In genomic region chr2:218719457-218719856, GRCh38 we compare ENCODE assay signal across 16 cellular contexts. TPM values are rescaled to one million over a fixed set of nuclear protein-coding genes. Genes with fewer than 3 reads are reported as not detected.
DNase-seq lines count a peak whose midpoint lies in the region; ATAC-seq and TF ChIP-seq lines count a peak whose summit lies in the region.
"Had no signal": no experiment of that assay in that cellular context is flagged by ENCODE, and none has a peak within 500 bp of the region (broad histone marks: within the 10 kb centered on the region; RNA-seq: fewer than 3 reads in every experiment).

No MANE protein-coding gene starts in this region.

- intact Hi-C loops in MCF 10A (cut with micrococcal nuclease) (no loop called here), breast epithelium (cut with DNase I; ENCODE audit: low total_unique reads) (loop anchor here (10.0 kb wide), 1 partner anchor 115 kb away; the partner anchor contains the start of gene PRKAG3), prostate gland (cut with DNase I) (no loop called here)

- H3K4me1 ChIP-seq in breast epithelium (no peaks in the 10 kb centered on the region), iPS-20b (ENCODE audit: insufficient read depth, low read length) (peaks cover 23% of the 10 kb centered on the region), prostate gland (replicated peaks) (no peaks in the 10 kb centered on the region)

- WGBS in prostate gland = 65% methylated on average over 3 of the region's 3 CpGs

- H3K27ac Mint-ChIP-seq in MCF 10A (ENCODE audit: low read depth, unreplicated experiment) = peak overlapping the region; percentile 71
- peak overlapping the region; percentile 25; the same call in 1 of the 2 replicates for H3K27ac Mint-ChIP-seq in WTC11
- H3K27ac Mint-ChIP-seq: IgD-negative memory B cell had no signal

- no peak overlapping the region for H3K4me3 Mint-ChIP-seq in MCF 10A (ENCODE audit: unreplicated experiment)
- H3K4me3 Mint-ChIP-seq in WTC11 = no peak overlapping the region
- H3K4me3 Mint-ChIP-seq: CD4-positive, CD25-positive, alpha-beta regulatory T cell; IgD-negative memory B cell had no signal

- no peak overlapping the region for H3K4me3 ChIP-seq in breast epithelium
- H3K4me3 ChIP-seq in iPS-20b (ENCODE audit: low read length) = no peak overlapping the region
- H3K4me3 ChIP-seq in prostate gland = no peak overlapping the region
- H3K4me3 ChIP-seq: BLaER1 treated with 17β-estradiol and CSF1 and Interleukin-3, amounts not matched to agents 10 nM and 100 nM; GM23248 had no signal

- no peak for ATAC-seq in WTC11

- no peak overlapping the region for H3K27ac ChIP-seq in breast epithelium
- H3K27ac ChIP-seq in iPS-20b (ENCODE audit: low read length) = no peak overlapping the region
- no peak overlapping the region for H3K27ac ChIP-seq in prostate gland
- H3K27ac ChIP-seq: BLaER1 treated with 17β-estradiol and CSF1 and Interleukin-3, amounts not matched to agents 10 nM and 100 nM; GM23248 had no signal

- H3K4me1 Mint-ChIP-seq in MCF 10A (ENCODE audit: insufficient read depth, unreplicated experiment) (peaks cover 27% of the 10 kb centered on the region), WTC11 (peaks cover 43% of the 10 kb centered on the region)

- H3K27me3 Mint-ChIP-seq in MCF 10A (ENCODE audit: insufficient read depth, unreplicated experiment) = no peaks in the 10 kb centered on the region
- no peaks in the 10 kb centered on the region; the same call in 1 of the 2 replicates for H3K27me3 Mint-ChIP-seq in WTC11 (ENCODE audit: low read depth)
- H3K27me3 Mint-ChIP-seq: CD4-positive, CD25-positive, alpha-beta regulatory T cell; IgD-negative memory B cell had no signal

- peaks cover 26% of the 10 kb centered on the region for H3K36me3 Mint-ChIP-seq in MCF 10A (ENCODE audit: insufficient read depth, unreplicated experiment)
- H3K36me3 Mint-ChIP-seq in WTC11 = peaks cover 17% of the 10 kb centered on the region

- H3K27me3 ChIP-seq in breast epithelium (no peaks in the 10 kb centered on the region), iPS-20b (ENCODE audit: insufficient read depth, low read length) (no peaks in the 10 kb centered on the region), prostate gland (replicated peaks; ENCODE audit: insufficient read depth) (no peaks in the 10 kb centered on the region)
- H3K27me3 ChIP-seq: BLaER1 treated with 17β-estradiol and CSF1 and Interleukin-3, amounts not matched to agents 10 nM and 100 nM had no signal

- BruUV-seq in MCF 10A (replicated peaks; lab: Mats Ljungman, UMichigan) = no TSS peak

- TF ChIP-seq CTCF in MCF 10A (IDR thresholded peaks at IDR 0.05; ENCODE audit: unreplicated experiment) = no peak
- no peak for TF ChIP-seq CTCF in breast epithelium (IDR thresholded peaks at IDR 0.05)
- TF ChIP-seq CTCF in WTC11 (IDR thresholded peaks at IDR 0.05) = no peak
- TF ChIP-seq CTCF in prostate gland (IDR thresholded peaks at IDR 0.05) = no peak

- CTCF ChIA-PET in MCF 10A (lab: Yijun Ruan, JAX) = interaction anchor here (0.7 to 0.8 kb wide), 3 partner anchors 8 to 1497 kb away, joined by 3 to 4 read pairs (median 3); no protein-coding TSS in a partner anchor
- CTCF ChIA-PET in WTC11 (lab: Charles Lee) = interaction anchor here (0.8 kb wide), 1 partner anchor 128 kb away, joined by 3 read pairs; no protein-coding TSS in a partner anchor

- TF ChIP-seq POLR2A in breast epithelium (IDR thresholded peaks at IDR 0.05) = no peak
- TF ChIP-seq POLR2A in prostate gland (IDR thresholded peaks at IDR 0.05) = no peak

- DNase-seq in MCF 10A (ENCODE audit: unreplicated experiment) (no peak), breast epithelium (ENCODE audit: low spot score in 2 of 2) (no peak), WTC11 (ENCODE audit: low spot score) (no peak), superior temporal gyrus (ENCODE audit: extremely low spot score) (no peak), prostate gland (ENCODE audit: low spot score) (no peak)
- DNase-seq in stimulated activated CD4-positive, alpha-beta T cell treated with anti-CD3 and anti-CD28 coated beads, Interleukin-1b, Interleukin-23, amount 100 ng/mL, for 48 hours = no peak
- DNase-seq: 8988T; ACHN; CD4-positive, CD25-positive, alpha-beta regulatory T cell; DMS53; GF-D8; GM23248; H7 had no signal

- H3K9me3 ChIP-seq in breast epithelium (no peaks in the 10 kb centered on the region), iPS-20b (ENCODE audit: insufficient read depth, low read depth, low read length) (no peaks in the 10 kb centered on the region), prostate gland (no peaks in the 10 kb centered on the region)

- POLR2A ChIA-PET in MCF 10A (lab: Yijun Ruan, JAX) (interaction anchor here (0.7 kb wide), 1 partner anchor 65 kb away, joined by 5 read pairs; no protein-coding TSS in a partner anchor), WTC11 (lab: Charles Lee) (interaction anchor here (0.8 kb wide), 1 partner anchor 87 kb away, joined by 3 read pairs; no protein-coding TSS in a partner anchor)

- H3K9me3 Mint-ChIP-seq in MCF 10A (ENCODE audit: unreplicated experiment) = no peaks in the 10 kb centered on the region
- peaks cover 2% of the 10 kb centered on the region for H3K9me3 Mint-ChIP-seq in WTC11
- H3K9me3 Mint-ChIP-seq: IgD-negative memory B cell had no signal

- H3K36me3 ChIP-seq in breast epithelium = no peaks in the 10 kb centered on the region
- H3K36me3 ChIP-seq in iPS-20b (ENCODE audit: insufficient read depth, low read depth, low read length) = peaks cover 25% of the 10 kb centered on the region
- no peaks in the 10 kb centered on the region for H3K36me3 ChIP-seq in prostate gland

- 0 out of 2 replicates have a peak overlapping the region, but pooled peaks have one; percentile 3 for H3K9ac ChIP-seq in iPS-20b (ENCODE audit: low read depth, low read length)
- H3K9ac ChIP-seq: BLaER1 treated with 17β-estradiol and CSF1 and Interleukin-3, amounts not matched to agents 10 nM and 100 nM; GM23248 had no signal

TF ChIP-seq in WTC11, 78 proteins besides CTCF, POLR2A, EP300 and RAD21:
- TF ChIP-seq PRDM15 (CRISPR knock-in tag; IDR thresholded peaks at IDR 0.05) (no peak), ZNF263 (CRISPR knock-in tag; IDR thresholded peaks at IDR 0.05; ENCODE audit: low read depth) (no peak), NR3C1 (CRISPR knock-in tag; conservative IDR thresholded peaks at IDR 0.05; ENCODE audit: low read depth) (no peak), SMAD4 (CRISPR knock-in tag; IDR thresholded peaks at IDR 0.05) (no peak), GABPB1 (CRISPR knock-in tag; IDR thresholded peaks at IDR 0.05) (no peak)

RNA-seq across cellular contexts. Expression of gene TTLL4, which starts 8.8 kb away (rescaled TPM):
- total RNA-seq in MCF 10A (2022) (33.6 and 38.2 TPM in 2 replicates), breast epithelium (10 to 100 TPM in 2 of 3 donors, 1 to 10 TPM in 1; 8.3 to 34.7 (median 29.0) TPM), WTC11 (2021) (73.7 to 87.4 TPM (median 77.1 TPM) in 3 replicates), prostate gland (10 to 100 TPM; 21.1 to 63.8 TPM)

RNA-seq across cellular contexts. Expression of gene STK36, which starts 47.6 kb away (rescaled TPM):
- total RNA-seq in MCF 10A (2022) (20.7 and 35.1 TPM in 2 replicates), breast epithelium (10 to 100 TPM; 22.2 to 78.0 (median 35.7) TPM), WTC11 (2021) (41.0 to 47.7 TPM (median 42.7 TPM) in 3 replicates), prostate gland (10 to 100 TPM; 22.0 to 90.9 TPM)

RNA-seq across cellular contexts. Expression of gene RNF25, which starts 47.7 kb away (rescaled TPM):
- total RNA-seq in MCF 10A (2022) = 58.9 and 60.8 TPM in 2 replicates
- total RNA-seq in breast epithelium = 10 to 100 TPM; 22.7 to 25.9 (median 23.0) TPM
- 20.3 to 25.1 TPM (median 23.9 TPM) in 3 replicates for total RNA-seq in WTC11 (2021)
- 10 to 100 TPM; 20.0 to 32.5 TPM for total RNA-seq in prostate gland

RNA-seq across cellular contexts. Expression of gene BCS1L, which starts 60.0 kb away (rescaled TPM):
- total RNA-seq in MCF 10A (2022) (71.1 and 96.0 TPM in 2 replicates), breast epithelium (10 to 100 TPM; 26.4 to 35.4 (median 32.4) TPM), WTC11 (2021) (31.4 to 35.4 TPM (median 32.7 TPM) in 3 replicates), prostate gland (10 to 100 TPM; 40.3 to 42.9 TPM)
